In the genomic region with DNA sequence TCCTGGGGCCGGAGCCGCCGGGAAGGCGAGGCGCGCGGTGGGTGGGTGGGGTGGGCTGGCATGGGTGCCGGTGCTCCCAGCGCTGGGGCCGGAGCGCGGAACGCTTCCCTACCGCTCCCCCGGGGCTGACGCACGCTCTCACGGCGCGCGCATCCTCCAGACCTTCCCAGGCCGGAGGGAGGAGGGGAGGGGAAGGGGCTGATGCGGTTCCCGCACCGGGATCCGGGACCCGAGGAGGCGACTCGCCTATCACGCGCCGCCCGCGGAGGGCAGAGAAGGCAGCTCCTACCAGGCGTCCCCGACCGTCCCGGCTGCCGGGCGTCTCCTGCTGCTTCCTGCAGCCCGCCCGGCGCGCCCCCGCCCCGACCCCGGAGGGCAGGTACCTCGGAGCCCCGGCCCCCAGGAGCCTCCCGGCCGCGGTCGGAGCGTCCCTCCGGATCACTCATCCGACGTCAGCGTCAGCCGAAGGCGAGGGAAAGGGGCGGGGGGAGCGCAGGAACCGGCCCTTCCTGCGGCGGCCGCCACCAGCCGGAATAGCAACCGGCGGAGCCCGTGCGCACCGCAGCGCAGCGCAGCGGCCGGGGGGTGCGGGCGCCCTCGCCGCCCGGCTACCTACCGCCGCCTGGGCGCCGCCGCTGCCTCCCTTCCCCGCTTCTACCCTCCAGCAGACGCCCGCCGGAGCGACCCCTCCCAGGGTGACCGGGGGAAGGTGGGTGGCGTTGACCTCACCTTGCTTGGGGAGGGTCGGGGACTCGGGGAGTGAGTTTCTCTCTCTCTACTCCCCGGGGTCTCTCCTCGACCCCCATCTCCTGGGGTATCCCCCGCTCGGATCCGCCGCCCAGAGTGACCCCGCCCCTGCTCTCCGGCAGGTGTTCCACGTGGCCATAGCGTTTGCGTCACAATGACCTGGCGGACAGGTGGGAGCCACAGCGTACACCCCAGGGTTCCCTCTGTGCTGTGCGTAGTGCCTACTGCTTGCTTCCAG, we compare ENCODE assay signal across 8 cellular contexts. TPM values are rescaled to one million over a fixed set of nuclear protein-coding genes. Genes with fewer than 3 reads are reported as not detected.
DNase-seq lines count a peak whose midpoint lies in the region; ATAC-seq and TF ChIP-seq lines count a peak whose summit lies in the region.

A gene (minus strand): TSS at position 457 of the 985 bp plus-strand sequence. CDS start 26,241 bp downstream, outside the sequence.

- POLR2A ChIA-PET in AG04450 (lab: Yijun Ruan, JAX), result no interaction called here

- no peak for TF ChIP-seq CTCF in AG04450 (IDR thresholded peaks at IDR 0.05; ENCODE audit: low read depth, low read length)

- no peaks in the 10 kb centered on the region for H3K9me3 Mint-ChIP-seq in activated naive CD8-positive, alpha-beta T cell treated with anti-CD3 and anti-CD28 coated beads, Interleukin-2, amount 50 U/mL, for 24 hours

- DNase-seq in AG04450 (ENCODE audit: low read depth, low spot score) (no peak), NCI-H748 treated with DMSO at 0.1 percent for 48 hours (lab: John Stamatoyannopoulos, UW) (peak; percentile 77), Right ventricle myocardium superior (peak; percentile 80), occipital lobe (lab: John Stamatoyannopoulos, UW) (peak; percentile 65)
- peak; percentile 31 for DNase-seq in activated naive CD8-positive, alpha-beta T cell treated with anti-CD3 and anti-CD28 coated beads, Interleukin-2, amount 50 U/mL, for 24 hours

- peak within 1 kb of the TSS; percentile 72 for H3K4me3 Mint-ChIP-seq in activated naive CD8-positive, alpha-beta T cell treated with anti-CD3 and anti-CD28 coated beads, Interleukin-2, amount 50 U/mL, for 24 hours

- peak within 1 kb of the TSS; percentile 37 for H3K4me3 ChIP-seq in AG04450 (ENCODE audit: low read depth, low read length)

- peaks cover 56% of the 10 kb centered on the region for H3K27me3 Mint-ChIP-seq in activated naive CD8-positive, alpha-beta T cell treated with anti-CD3 and anti-CD28 coated beads, Interleukin-2, amount 50 U/mL, for 24 hours

- H3K4me1 Mint-ChIP-seq in activated naive CD8-positive, alpha-beta T cell treated with anti-CD3 and anti-CD28 coated beads, Interleukin-2, amount 50 U/mL, for 24 hours, result peaks cover 7% of the 10 kb centered on the region

- no peaks in the 10 kb centered on the region for H3K36me3 Mint-ChIP-seq in activated naive CD8-positive, alpha-beta T cell treated with anti-CD3 and anti-CD28 coated beads, Interleukin-2, amount 50 U/mL, for 24 hours (ENCODE audit: low read depth)

- intact Hi-C loops in Right ventricle myocardium superior (cut with DNase I), result no loop called here

- no peak for TF ChIP-seq POLR2A in GM18505 (IDR thresholded peaks at IDR 0.05; ENCODE audit: borderline replicate concordance, extremely low read depth, insufficient read depth, insufficient read length)

- no peak within 1 kb of the TSS for H3K27ac ChIP-seq in AG04450 (ENCODE audit: low read depth, low read length)

- H3K27me3 ChIP-seq in AG04450 (ENCODE audit: control insufficient read depth, insufficient read depth, low read length), result peaks cover 8% of the 10 kb centered on the region

- CTCF ChIA-PET in AG04450 (lab: Charles Lee), result no interaction called here

- H3K27ac Mint-ChIP-seq in activated naive CD8-positive, alpha-beta T cell treated with anti-CD3 and anti-CD28 coated beads, Interleukin-2, amount 50 U/mL, for 24 hours, result no peak within 1 kb of the TSS

- H3K9me3 ChIP-seq in AG04450 (ENCODE audit: control insufficient read depth, insufficient read depth, low read length), result no peaks in the 10 kb centered on the region; the same call in 1 of the 2 replicates

- ATAC-seq in GM18505 (IDR thresholded peaks at IDR 0.05; ENCODE audit: unreplicated experiment), result peak; percentile 60
- ATAC-seq in HG03342 (IDR thresholded peaks at IDR 0.05; ENCODE audit: unreplicated experiment), result peak; percentile 54
- ATAC-seq in activated naive CD8-positive, alpha-beta T cell treated with anti-CD3 and anti-CD28 coated beads, Interleukin-2, amount 50 U/mL, for 24 hours, result peak; percentile 40
- peak; percentile 91 for ATAC-seq in Right ventricle myocardium superior (ENCODE audit: poor library complexity)
- no peak for ATAC-seq in HG02840 (IDR thresholded peaks at IDR 0.05; ENCODE audit: low FRiP score, unreplicated experiment)

RNA-seq across cellular contexts. Expression of the gene that starts here (rescaled TPM):
- polyA plus RNA-seq in AG04450 (2011; rRNA removed), result not detected in 2 replicates
- 0.52 TPM in 1 of 2 replicates, not detected in the other for polyA minus RNA-seq in AG04450 (2011; rRNA and poly(A)+ RNA removed)
- total RNA-seq in Right ventricle myocardium superior, result 37.1 TPM
- 49.8 TPM for total RNA-seq in occipital lobe
